ENCODE assay signal across 10 cellular contexts in genomic region chr6:167094436-167094819, GRCh38. TPM values are rescaled to one million over a fixed set of nuclear protein-coding genes. Genes with fewer than 3 reads are reported as not detected.
DNase-seq lines count a peak whose midpoint lies in the region; ATAC-seq and TF ChIP-seq lines count a peak whose summit lies in the region.
"Had no signal": no experiment of that assay in that cellular context is flagged by ENCODE, and none has a peak within 500 bp of the region (broad histone marks: within the 10 kb centered on the region; RNA-seq: fewer than 3 reads in every experiment).

No MANE protein-coding gene starts in this region.

- H3K79me2 ChIP-seq in osteoblast (ENCODE audit: insufficient read depth, low read length), result no peaks in the 10 kb centered on the region

- H3K27me3 ChIP-seq in osteoblast (ENCODE audit: insufficient read depth, low read length) (no peaks in the 10 kb centered on the region), MG63 (no peaks in the 10 kb centered on the region)

- peak overlapping the region; percentile 18 for H3K4me2 ChIP-seq in osteoblast (ENCODE audit: insufficient read depth, low read length)

- no peak for TF ChIP-seq CTCF in osteoblast (IDR thresholded peaks at IDR 0.05; ENCODE audit: extremely low read depth, low read depth, low read length)

- H3K4me3 ChIP-seq in osteoblast (ENCODE audit: insufficient read depth, low read length) (no peak overlapping the region), MG63 (no peak overlapping the region)

- H3K9me3 ChIP-seq in osteoblast (ENCODE audit: low read depth, low read length) (no peaks in the 10 kb centered on the region), MG63 (no peaks in the 10 kb centered on the region)

- ATAC-seq in HG02763 (IDR thresholded peaks at IDR 0.05; ENCODE audit: unreplicated experiment), result peak; percentile 25

- no peak overlapping the region for H2AFZ ChIP-seq in osteoblast (ENCODE audit: low read length)

- H3K27ac ChIP-seq in osteoblast (ENCODE audit: low read depth, low read length), result no peak overlapping the region

- H4K20me1 ChIP-seq in osteoblast (ENCODE audit: insufficient read depth, low read length), result no peaks in the 10 kb centered on the region

- DNase-seq in NOMO-1 (lab: John Stamatoyannopoulos, UW; ENCODE audit: unreplicated experiment in 2 of 2), result peak; percentile 19 to 49
- no peak for DNase-seq in NOMO-1 treated with dmso at 0.1 percent for 144 hours (lab: John Stamatoyannopoulos, UW; ENCODE audit: unreplicated experiment)
- peak; percentile 73 for DNase-seq in RPMI8226
- peak; percentile 47 for DNase-seq in osteoblast (ENCODE audit: insufficient read length, low spot score, missing footprints)
- no peak for DNase-seq in hypothalamus (lab: John Stamatoyannopoulos, UW)
- DNase-seq in cerebellum (ENCODE audit: low spot score), result no peak
- no peak for DNase-seq in MG63
- DNase-seq: cortex of kidney had no signal

- H3K4me1 ChIP-seq in osteoblast (ENCODE audit: insufficient read depth, low read length), result no peaks in the 10 kb centered on the region

- H3K36me3 ChIP-seq in osteoblast (ENCODE audit: insufficient read depth, low read length) (no peaks in the 10 kb centered on the region), MG63 (no peaks in the 10 kb centered on the region)

RNA-seq across cellular contexts. Expression of gene CCR6, which starts 28.5 kb away (rescaled TPM):
- total RNA-seq in osteoblast, result not detected in 2 replicates
- not detected for total RNA-seq in cerebellum
- not detected in 2 replicates for total RNA-seq in MG63 (2014; rRNA removed; shearing (Covaris generic); ENCODE audit: low replicate concordance)
- total RNA-seq: NCI-H460 had no signal

Comparison
In these comparisons a context has a peak if more than half of its experiments do, and no peak if none do; other contexts are left out.
1. DNase-seq: peak in NOMO-1 (2 of 2), RPMI8226 (single experiment) and osteoblast (single experiment); none in NOMO-1 treated with dmso at 0.1 percent for 144 hours (single experiment), hypothalamus (0 of 51), cerebellum (single experiment) and MG63 (single experiment).